Comparison of ENCODE assay signal across 1 cellular context in the genomic region with DNA sequence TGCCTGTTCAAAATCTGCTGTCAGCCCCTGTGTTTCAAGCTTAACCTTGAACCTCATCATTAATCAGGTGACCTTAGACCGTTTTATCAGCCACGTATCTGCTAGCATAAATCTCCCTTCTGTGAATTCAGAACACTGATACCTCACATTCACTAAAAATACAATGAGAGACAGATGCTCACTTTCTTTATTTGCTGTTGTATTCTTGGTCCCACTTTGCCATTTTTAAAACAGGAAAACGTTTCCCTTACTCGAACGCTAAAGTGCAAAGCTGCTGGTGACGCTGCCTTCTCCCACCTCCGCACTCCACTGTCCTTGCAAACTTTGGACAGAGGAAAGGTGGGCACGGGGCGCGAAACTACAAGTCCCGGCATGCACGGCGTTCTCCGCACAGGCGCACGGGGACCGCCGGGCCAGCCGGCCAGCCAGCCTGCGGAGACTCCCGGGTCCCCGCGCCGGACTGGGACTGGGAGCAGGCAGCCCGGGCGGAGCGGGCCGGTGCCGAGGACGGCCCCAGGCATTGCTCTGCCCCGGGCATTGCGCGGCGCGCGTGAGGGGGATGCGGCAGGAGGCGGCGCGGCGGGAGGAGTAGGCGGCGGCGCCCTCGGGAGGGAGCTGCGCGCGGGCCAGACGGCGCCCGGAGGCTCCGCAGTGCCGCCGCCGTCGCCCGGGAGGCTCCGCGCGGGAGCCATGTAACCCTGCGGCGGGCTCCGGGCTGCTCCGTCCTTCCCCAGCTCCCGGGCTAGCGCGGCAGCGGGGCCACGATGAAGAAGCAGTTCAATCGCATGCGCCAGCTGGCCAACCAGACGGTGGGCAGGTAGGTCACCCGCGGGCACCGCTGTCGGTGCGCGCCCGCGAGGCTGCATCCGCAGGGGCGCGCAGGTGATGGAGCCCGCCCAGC.
TF ChIP-seq lines count a peak whose summit lies in the region.

A gene with protein sequence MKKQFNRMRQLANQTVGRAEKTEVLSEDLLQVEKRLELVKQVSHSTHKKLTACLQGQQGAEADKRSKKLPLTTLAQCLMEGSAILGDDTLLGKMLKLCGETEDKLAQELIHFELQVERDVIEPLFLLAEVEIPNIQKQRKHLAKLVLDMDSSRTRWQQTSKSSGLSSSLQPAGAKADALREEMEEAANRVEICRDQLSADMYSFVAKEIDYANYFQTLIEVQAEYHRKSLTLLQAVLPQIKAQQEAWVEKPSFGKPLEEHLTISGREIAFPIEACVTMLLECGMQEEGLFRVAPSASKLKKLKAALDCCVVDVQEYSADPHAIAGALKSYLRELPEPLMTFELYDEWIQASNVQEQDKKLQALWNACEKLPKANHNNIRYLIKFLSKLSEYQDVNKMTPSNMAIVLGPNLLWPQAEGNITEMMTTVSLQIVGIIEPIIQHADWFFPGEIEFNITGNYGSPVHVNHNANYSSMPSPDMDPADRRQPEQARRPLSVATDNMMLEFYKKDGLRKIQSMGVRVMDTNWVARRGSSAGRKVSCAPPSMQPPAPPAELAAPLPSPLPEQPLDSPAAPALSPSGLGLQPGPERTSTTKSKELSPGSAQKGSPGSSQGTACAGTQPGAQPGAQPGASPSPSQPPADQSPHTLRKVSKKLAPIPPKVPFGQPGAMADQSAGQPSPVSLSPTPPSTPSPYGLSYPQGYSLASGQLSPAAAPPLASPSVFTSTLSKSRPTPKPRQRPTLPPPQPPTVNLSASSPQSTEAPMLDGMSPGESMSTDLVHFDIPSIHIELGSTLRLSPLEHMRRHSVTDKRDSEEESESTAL (plus strand): TSS at position 424 of the 901 bp plus-strand sequence. CDS start 341 bp downstream, at position 765.

TF ChIP-seq in H1, 55 proteins besides CTCF, POLR2A, EP300 and RAD21 (continues in another document):
- TF ChIP-seq CHD1 (IDR thresholded peaks at IDR 0.05; ENCODE audit: low read depth, low read length) (no peak), GABPA (IDR thresholded peaks at IDR 0.05; ENCODE audit: borderline replicate concordance, insufficient read depth, low read length) (0 out of 2 replicates have a peak, but pooled peaks have one; percentile 11), POU5F1 (IDR thresholded peaks at IDR 0.05; ENCODE audit: low read depth, low read length) (no peak), RXRA (IDR thresholded peaks at IDR 0.05; ENCODE audit: insufficient read depth, low read depth, low read length) (no peak), YY1 (IDR thresholded peaks at IDR 0.05; ENCODE audit: low read depth, low read length) (0 out of 2 replicates have a peak, but pooled peaks have one; percentile 11), SRF (IDR thresholded peaks at IDR 0.05; ENCODE audit: low read depth, low read length) (no peak), HDAC2 (IDR thresholded peaks at IDR 0.05; ENCODE audit: borderline replicate concordance in 1 of 2, low read depth in 2 of 2, low read length in 2 of 2) (no peak), SP4 (IDR thresholded peaks at IDR 0.05; ENCODE audit: low read length) (no peak), HDAC6 (IDR thresholded peaks at IDR 0.05; ENCODE audit: low read depth, low read length) (no peak), SIX5 (IDR thresholded peaks at IDR 0.05; ENCODE audit: low read depth, low read length) (peak; percentile 59), EGR1 (IDR thresholded peaks at IDR 0.05; ENCODE audit: borderline replicate concordance, low read depth, low read length) (0 out of 2 replicates have a peak, but pooled peaks have one; percentile 7), MAFK (IDR thresholded peaks at IDR 0.05; ENCODE audit: low read depth, low read length) (no peak), FOSL1 (IDR thresholded peaks at IDR 0.05; ENCODE audit: insufficient read depth, low read depth, low read length) (peak; percentile 68; the same call in 1 of the 2 replicates), ZNF274 (IDR thresholded peaks at IDR 0.05; ENCODE audit: borderline replicate concordance, extremely low read depth, low read length) (no peak), ASH2L (IDR thresholded peaks at IDR 0.05; ENCODE audit: low read length) (peak; percentile 84), EZH2 (IDR thresholded peaks at IDR 0.05; ENCODE audit: low read depth, low read length, severe bottlenecking) (no peak), NANOG (IDR thresholded peaks at IDR 0.05; ENCODE audit: insufficient read depth, low read depth, low read length, poor library complexity, severe bottlenecking) (no peak), SIN3A (conservative IDR thresholded peaks at IDR 0.05 in 1 of 2, IDR thresholded peaks at IDR 0.05 in 1 of 2; ENCODE audit: low read depth in 1 of 2, low read length in 2 of 2) (no peak; a peak in 3 of 4 replicates), BRCA1 (IDR thresholded peaks at IDR 0.05; ENCODE audit: low read depth, low read length) (no peak), CREB1 (IDR thresholded peaks at IDR 0.05) (0 out of 2 replicates have a peak, but pooled peaks have one; percentile 7), BACH1 (IDR thresholded peaks at IDR 0.05; ENCODE audit: low read length) (no peak), CEBPB (IDR thresholded peaks at IDR 0.05; ENCODE audit: low read depth, low read length) (no peak), CHD2 (IDR thresholded peaks at IDR 0.05; ENCODE audit: low read length) (no peak), PHF8 (conservative IDR thresholded peaks at IDR 0.05; ENCODE audit: low read depth, low read length) (peak; percentile 58; the same call in 1 of the 2 replicates), KDM4A (IDR thresholded peaks at IDR 0.05; ENCODE audit: low read depth, low read length, severe bottlenecking) (peak; percentile 99), CBX5 (IDR thresholded peaks at IDR 0.05; ENCODE audit: low read depth, low read length) (no peak), SIRT6 (IDR thresholded peaks at IDR 0.05; ENCODE audit: low read length) (no peak), GTF2F1 (IDR thresholded peaks at IDR 0.05; ENCODE audit: borderline replicate concordance, low read depth, low read length) (no peak), SAP30 (IDR thresholded peaks at IDR 0.05; ENCODE audit: insufficient read depth, insufficient replicate concordance, low read length) (no peak), JUN (IDR thresholded peaks at IDR 0.05; ENCODE audit: low read depth, low read length) (no peak), SP1 (IDR thresholded peaks at IDR 0.05; ENCODE audit: low read depth, low read length) (no peak), JUND (IDR thresholded peaks at IDR 0.05; ENCODE audit: low read length) (no peak), TCF12 (IDR thresholded peaks at IDR 0.05; ENCODE audit: low read depth, low read length) (no peak), RFX5 (IDR thresholded peaks at IDR 0.05; ENCODE audit: borderline replicate concordance, low read depth, low read length) (no peak), RNF2 (IDR thresholded peaks at IDR 0.05; ENCODE audit: borderline replicate concordance, low read depth, low read length, missing control alignments, poor library complexity, severe bottlenecking) (no peak), TEAD4 (IDR thresholded peaks at IDR 0.05; ENCODE audit: low read depth, low read length) (no peak), TAF1 (IDR thresholded peaks at IDR 0.05; ENCODE audit: low read depth, low read length) (peak; percentile 77)
- TF ChIP-seq, protein P1, sequence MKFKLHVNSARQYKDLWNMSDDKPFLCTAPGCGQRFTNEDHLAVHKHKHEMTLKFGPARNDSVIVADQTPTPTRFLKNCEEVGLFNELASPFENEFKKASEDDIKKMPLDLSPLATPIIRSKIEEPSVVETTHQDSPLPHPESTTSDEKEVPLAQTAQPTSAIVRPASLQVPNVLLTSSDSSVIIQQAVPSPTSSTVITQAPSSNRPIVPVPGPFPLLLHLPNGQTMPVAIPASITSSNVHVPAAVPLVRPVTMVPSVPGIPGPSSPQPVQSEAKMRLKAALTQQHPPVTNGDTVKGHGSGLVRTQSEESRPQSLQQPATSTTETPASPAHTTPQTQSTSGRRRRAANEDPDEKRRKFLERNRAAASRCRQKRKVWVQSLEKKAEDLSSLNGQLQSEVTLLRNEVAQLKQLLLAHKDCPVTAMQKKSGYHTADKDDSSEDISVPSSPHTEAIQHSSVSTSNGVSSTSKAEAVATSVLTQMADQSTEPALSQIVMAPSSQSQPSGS (IDR thresholded peaks at IDR 0.05; ENCODE audit: low read length) = no peak
- TF ChIP-seq, protein P2, sequence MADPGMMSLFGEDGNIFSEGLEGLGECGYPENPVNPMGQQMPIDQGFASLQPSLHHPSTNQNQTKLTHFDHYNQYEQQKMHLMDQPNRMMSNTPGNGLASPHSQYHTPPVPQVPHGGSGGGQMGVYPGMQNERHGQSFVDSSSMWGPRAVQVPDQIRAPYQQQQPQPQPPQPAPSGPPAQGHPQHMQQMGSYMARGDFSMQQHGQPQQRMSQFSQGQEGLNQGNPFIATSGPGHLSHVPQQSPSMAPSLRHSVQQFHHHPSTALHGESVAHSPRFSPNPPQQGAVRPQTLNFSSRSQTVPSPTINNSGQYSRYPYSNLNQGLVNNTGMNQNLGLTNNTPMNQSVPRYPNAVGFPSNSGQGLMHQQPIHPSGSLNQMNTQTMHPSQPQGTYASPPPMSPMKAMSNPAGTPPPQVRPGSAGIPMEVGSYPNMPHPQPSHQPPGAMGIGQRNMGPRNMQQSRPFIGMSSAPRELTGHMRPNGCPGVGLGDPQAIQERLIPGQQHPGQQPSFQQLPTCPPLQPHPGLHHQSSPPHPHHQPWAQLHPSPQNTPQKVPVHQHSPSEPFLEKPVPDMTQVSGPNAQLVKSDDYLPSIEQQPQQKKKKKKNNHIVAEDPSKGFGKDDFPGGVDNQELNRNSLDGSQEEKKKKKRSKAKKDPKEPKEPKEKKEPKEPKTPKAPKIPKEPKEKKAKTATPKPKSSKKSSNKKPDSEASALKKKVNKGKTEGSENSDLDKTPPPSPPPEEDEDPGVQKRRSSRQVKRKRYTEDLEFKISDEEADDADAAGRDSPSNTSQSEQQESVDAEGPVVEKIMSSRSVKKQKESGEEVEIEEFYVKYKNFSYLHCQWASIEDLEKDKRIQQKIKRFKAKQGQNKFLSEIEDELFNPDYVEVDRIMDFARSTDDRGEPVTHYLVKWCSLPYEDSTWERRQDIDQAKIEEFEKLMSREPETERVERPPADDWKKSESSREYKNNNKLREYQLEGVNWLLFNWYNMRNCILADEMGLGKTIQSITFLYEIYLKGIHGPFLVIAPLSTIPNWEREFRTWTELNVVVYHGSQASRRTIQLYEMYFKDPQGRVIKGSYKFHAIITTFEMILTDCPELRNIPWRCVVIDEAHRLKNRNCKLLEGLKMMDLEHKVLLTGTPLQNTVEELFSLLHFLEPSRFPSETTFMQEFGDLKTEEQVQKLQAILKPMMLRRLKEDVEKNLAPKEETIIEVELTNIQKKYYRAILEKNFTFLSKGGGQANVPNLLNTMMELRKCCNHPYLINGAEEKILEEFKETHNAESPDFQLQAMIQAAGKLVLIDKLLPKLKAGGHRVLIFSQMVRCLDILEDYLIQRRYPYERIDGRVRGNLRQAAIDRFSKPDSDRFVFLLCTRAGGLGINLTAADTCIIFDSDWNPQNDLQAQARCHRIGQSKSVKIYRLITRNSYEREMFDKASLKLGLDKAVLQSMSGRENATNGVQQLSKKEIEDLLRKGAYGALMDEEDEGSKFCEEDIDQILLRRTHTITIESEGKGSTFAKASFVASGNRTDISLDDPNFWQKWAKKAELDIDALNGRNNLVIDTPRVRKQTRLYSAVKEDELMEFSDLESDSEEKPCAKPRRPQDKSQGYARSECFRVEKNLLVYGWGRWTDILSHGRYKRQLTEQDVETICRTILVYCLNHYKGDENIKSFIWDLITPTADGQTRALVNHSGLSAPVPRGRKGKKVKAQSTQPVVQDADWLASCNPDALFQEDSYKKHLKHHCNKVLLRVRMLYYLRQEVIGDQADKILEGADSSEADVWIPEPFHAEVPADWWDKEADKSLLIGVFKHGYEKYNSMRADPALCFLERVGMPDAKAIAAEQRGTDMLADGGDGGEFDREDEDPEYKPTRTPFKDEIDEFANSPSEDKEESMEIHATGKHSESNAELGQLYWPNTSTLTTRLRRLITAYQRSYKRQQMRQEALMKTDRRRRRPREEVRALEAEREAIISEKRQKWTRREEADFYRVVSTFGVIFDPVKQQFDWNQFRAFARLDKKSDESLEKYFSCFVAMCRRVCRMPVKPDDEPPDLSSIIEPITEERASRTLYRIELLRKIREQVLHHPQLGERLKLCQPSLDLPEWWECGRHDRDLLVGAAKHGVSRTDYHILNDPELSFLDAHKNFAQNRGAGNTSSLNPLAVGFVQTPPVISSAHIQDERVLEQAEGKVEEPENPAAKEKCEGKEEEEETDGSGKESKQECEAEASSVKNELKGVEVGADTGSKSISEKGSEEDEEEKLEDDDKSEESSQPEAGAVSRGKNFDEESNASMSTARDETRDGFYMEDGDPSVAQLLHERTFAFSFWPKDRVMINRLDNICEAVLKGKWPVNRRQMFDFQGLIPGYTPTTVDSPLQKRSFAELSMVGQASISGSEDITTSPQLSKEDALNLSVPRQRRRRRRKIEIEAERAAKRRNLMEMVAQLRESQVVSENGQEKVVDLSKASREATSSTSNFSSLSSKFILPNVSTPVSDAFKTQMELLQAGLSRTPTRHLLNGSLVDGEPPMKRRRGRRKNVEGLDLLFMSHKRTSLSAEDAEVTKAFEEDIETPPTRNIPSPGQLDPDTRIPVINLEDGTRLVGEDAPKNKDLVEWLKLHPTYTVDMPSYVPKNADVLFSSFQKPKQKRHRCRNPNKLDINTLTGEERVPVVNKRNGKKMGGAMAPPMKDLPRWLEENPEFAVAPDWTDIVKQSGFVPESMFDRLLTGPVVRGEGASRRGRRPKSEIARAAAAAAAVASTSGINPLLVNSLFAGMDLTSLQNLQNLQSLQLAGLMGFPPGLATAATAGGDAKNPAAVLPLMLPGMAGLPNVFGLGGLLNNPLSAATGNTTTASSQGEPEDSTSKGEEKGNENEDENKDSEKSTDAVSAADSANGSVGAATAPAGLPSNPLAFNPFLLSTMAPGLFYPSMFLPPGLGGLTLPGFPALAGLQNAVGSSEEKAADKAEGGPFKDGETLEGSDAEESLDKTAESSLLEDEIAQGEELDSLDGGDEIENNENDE (IDR thresholded peaks at IDR 0.05; ENCODE audit: insufficient replicate concordance, low read length) = no peak
- TF ChIP-seq, protein P3, sequence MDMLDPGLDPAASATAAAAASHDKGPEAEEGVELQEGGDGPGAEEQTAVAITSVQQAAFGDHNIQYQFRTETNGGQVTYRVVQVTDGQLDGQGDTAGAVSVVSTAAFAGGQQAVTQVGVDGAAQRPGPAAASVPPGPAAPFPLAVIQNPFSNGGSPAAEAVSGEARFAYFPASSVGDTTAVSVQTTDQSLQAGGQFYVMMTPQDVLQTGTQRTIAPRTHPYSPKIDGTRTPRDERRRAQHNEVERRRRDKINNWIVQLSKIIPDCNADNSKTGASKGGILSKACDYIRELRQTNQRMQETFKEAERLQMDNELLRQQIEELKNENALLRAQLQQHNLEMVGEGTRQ (IDR thresholded peaks at IDR 0.05; ENCODE audit: low read length) = no peak
- TF ChIP-seq, protein P4, sequence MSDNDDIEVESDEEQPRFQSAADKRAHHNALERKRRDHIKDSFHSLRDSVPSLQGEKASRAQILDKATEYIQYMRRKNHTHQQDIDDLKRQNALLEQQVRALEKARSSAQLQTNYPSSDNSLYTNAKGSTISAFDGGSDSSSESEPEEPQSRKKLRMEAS (IDR thresholded peaks at IDR 0.05) = no peak
- TF ChIP-seq, protein P5, sequence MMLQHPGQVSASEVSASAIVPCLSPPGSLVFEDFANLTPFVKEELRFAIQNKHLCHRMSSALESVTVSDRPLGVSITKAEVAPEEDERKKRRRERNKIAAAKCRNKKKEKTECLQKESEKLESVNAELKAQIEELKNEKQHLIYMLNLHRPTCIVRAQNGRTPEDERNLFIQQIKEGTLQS (IDR thresholded peaks at IDR 0.05; ENCODE audit: insufficient read depth, low read depth, low read length) = 0 out of 2 replicates have a peak, but pooled peaks have one; percentile 44
- TF ChIP-seq, protein P6, sequence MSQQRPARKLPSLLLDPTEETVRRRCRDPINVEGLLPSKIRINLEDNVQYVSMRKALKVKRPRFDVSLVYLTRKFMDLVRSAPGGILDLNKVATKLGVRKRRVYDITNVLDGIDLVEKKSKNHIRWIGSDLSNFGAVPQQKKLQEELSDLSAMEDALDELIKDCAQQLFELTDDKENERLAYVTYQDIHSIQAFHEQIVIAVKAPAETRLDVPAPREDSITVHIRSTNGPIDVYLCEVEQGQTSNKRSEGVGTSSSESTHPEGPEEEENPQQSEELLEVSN (IDR thresholded peaks at IDR 0.05) = no peak
